ENCODE assay signal across 8 cellular contexts in the genomic region with DNA sequence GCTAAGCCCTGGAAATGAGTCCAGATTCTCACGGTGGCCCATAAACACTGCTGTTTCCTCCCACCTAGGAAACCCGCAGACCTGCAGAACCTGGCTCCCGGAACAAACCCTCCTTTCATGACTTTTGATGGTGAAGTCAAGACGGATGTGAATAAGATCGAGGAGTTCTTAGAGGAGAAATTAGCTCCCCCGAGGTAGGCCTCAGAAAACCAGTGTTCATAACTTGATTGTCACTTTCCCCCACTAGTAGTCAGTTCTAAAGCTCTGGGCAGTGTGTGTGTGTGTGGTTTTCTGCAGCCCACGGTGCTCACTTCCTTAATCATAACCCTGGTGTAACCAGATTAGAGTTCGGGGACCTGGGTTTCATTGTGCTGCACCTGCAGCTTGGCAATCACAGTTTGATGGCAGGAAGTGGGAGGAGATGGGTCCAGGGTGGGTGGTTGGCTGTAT. TPM values are rescaled to one million over a fixed set of nuclear protein-coding genes. Genes with fewer than 3 reads are reported as not detected.
DNase-seq lines count a peak whose midpoint lies in the region; ATAC-seq and TF ChIP-seq lines count a peak whose summit lies in the region.

No MANE protein-coding gene starts in this region.

- no peaks in the 10 kb centered on the region for H3K36me3 Mint-ChIP-seq in activated CD4-positive, alpha-beta T cell treated with anti-CD3 and anti-CD28 coated beads, Interleukin-2, amount 10 ng/mL, durations not matched to agents 24 days and 14 days (ENCODE audit: low read depth)
- no peaks in the 10 kb centered on the region for H3K36me3 Mint-ChIP-seq in endodermal cell (ENCODE audit: low read depth)

- no peak overlapping the region for H4K91ac ChIP-seq in mesenchymal stem cell (ENCODE audit: low read length)

- H3K4me1 Mint-ChIP-seq in activated CD4-positive, alpha-beta T cell treated with anti-CD3 and anti-CD28 coated beads, Interleukin-2, amount 10 ng/mL, durations not matched to agents 24 days and 14 days = peaks cover 12% of the 10 kb centered on the region
- H3K4me1 Mint-ChIP-seq in endodermal cell = no peaks in the 10 kb centered on the region

- H3K18ac ChIP-seq in mesenchymal stem cell (ENCODE audit: low read depth in 1 of 2, low read length in 2 of 2) = no peak overlapping the region

- no peak overlapping the region for H3K4ac ChIP-seq in mesenchymal stem cell (ENCODE audit: low read depth in 1 of 2, low read length in 2 of 2)

- no peak for TF ChIP-seq CTCF in endodermal cell (conservative IDR thresholded peaks at IDR 0.05)

- no peak overlapping the region for H2BK5ac ChIP-seq in mesenchymal stem cell (ENCODE audit: low read depth, low read length, poor library complexity, severe bottlenecking)

- peaks cover 25% of the 10 kb centered on the region for H3K27me3 Mint-ChIP-seq in activated CD4-positive, alpha-beta T cell treated with anti-CD3 and anti-CD28 coated beads, Interleukin-2, amount 10 ng/mL, durations not matched to agents 24 days and 14 days
- peaks cover 3% of the 10 kb centered on the region for H3K27me3 Mint-ChIP-seq in endodermal cell (ENCODE audit: insufficient read depth)

- no peak overlapping the region for H2BK120ac ChIP-seq in mesenchymal stem cell (ENCODE audit: low read depth, low read length)

- no peak overlapping the region for H2AFZ ChIP-seq in mesenchymal stem cell (ENCODE audit: low read depth, low read length)

- H3K27me3 ChIP-seq in mesenchymal stem cell (ENCODE audit: control insufficient read depth in 1 of 2, insufficient read depth in 1 of 2, low read length in 2 of 2) = peaks cover 0 to 52% of the 10 kb centered on the region in 2 experiments
- H3K27me3 ChIP-seq in endodermal cell (ENCODE audit: control insufficient read depth, insufficient read depth, low read length, poor library complexity, severe bottlenecking) = no peaks in the 10 kb centered on the region

- H2AK5ac ChIP-seq in mesenchymal stem cell (ENCODE audit: low read length, severe bottlenecking) = no peak overlapping the region

- H3K4me3 ChIP-seq in mesenchymal stem cell (ENCODE audit: insufficient read depth in 1 of 2, low read depth in 1 of 2, low read length in 2 of 2) = no peak overlapping the region
- H3K4me3 ChIP-seq in endodermal cell (ENCODE audit: low read length) = no peak overlapping the region

- no peak overlapping the region for H3K9ac ChIP-seq in mesenchymal stem cell (ENCODE audit: low read length)
- no peak overlapping the region for H3K9ac ChIP-seq in endodermal cell (ENCODE audit: extremely low read depth, low read length, poor library complexity, severe bottlenecking)

- H3K23ac ChIP-seq in mesenchymal stem cell (ENCODE audit: low read length in 2 of 2) = no peak overlapping the region

- H3K4me1 ChIP-seq in mesenchymal stem cell (ENCODE audit: control insufficient read depth, insufficient read depth, low read depth, low read length) (no peaks in the 10 kb centered on the region), endodermal cell (ENCODE audit: control insufficient read depth, insufficient read depth, low read length) (no peaks in the 10 kb centered on the region)

- no peak overlapping the region for H3K4me2 ChIP-seq in mesenchymal stem cell (ENCODE audit: low read length, poor library complexity, severe bottlenecking)

- DNase-seq in activated CD4-positive, alpha-beta T cell treated with anti-CD3 and anti-CD28 coated beads, Interleukin-2, amount 10 ng/mL, durations not matched to agents 24 days and 14 days = peak; percentile 75
- peak; percentile 34 to 49 (median 42) for DNase-seq in stimulated activated CD4-positive, alpha-beta T cell treated with anti-CD3 and anti-CD28 coated beads, TNF-alpha, amount 100 ng/mL, for 48 hours (ENCODE audit: low read depth in 3 of 3)
- no peak for DNase-seq in mesenchymal stem cell
- DNase-seq in endodermal cell = no peak
- DNase-seq in 8988T = no peak
- no peak for DNase-seq in AML-193 (lab: John Stamatoyannopoulos, UW)

- intact Hi-C loops in activated CD4-positive, alpha-beta T cell treated with anti-CD3 and anti-CD28 coated beads, Interleukin-2, amount 10 ng/mL, durations not matched to agents 24 days and 14 days (cut with micrococcal nuclease) = no loop called here

- H3K79me1 ChIP-seq in mesenchymal stem cell (replicated peaks; ENCODE audit: low read length, poor library complexity, severe bottlenecking) = no peaks in the 10 kb centered on the region

- peak overlapping the region; percentile 40 for H3K27ac Mint-ChIP-seq in activated CD4-positive, alpha-beta T cell treated with anti-CD3 and anti-CD28 coated beads, Interleukin-2, amount 10 ng/mL, durations not matched to agents 24 days and 14 days
- no peak overlapping the region for H3K27ac Mint-ChIP-seq in endodermal cell

- no peaks in the 10 kb centered on the region for H3K9me3 Mint-ChIP-seq in activated CD4-positive, alpha-beta T cell treated with anti-CD3 and anti-CD28 coated beads, Interleukin-2, amount 10 ng/mL, durations not matched to agents 24 days and 14 days
- no peaks in the 10 kb centered on the region for H3K9me3 Mint-ChIP-seq in endodermal cell

- no peak overlapping the region for H2BK12ac ChIP-seq in mesenchymal stem cell (ENCODE audit: low read length in 2 of 2)

- H3K14ac ChIP-seq in mesenchymal stem cell (ENCODE audit: low read length in 2 of 2) = no peak overlapping the region

- 86% methylated on average over 8 of the region's 8 CpGs for WGBS in mesenchymal stem cell
- 83 to 89% methylated on average over 4 to 8 of the region's 8 CpGs for WGBS in endodermal cell (ENCODE audit: insufficient coverage in 1 of 2, insufficient read length in 1 of 2), 2 experiments

- no peak overlapping the region for H3K27ac ChIP-seq in mesenchymal stem cell (ENCODE audit: low read length, poor library complexity, severe bottlenecking)
- H3K27ac ChIP-seq in endodermal cell (ENCODE audit: low read depth, low read length) = no peak overlapping the region

- no peak overlapping the region for H4K8ac ChIP-seq in mesenchymal stem cell (ENCODE audit: low read length)

- H3K4me3 Mint-ChIP-seq in activated CD4-positive, alpha-beta T cell treated with anti-CD3 and anti-CD28 coated beads, Interleukin-2, amount 10 ng/mL, durations not matched to agents 24 days and 14 days = peak overlapping the region; percentile 42
- H3K4me3 Mint-ChIP-seq in endodermal cell = no peak overlapping the region

- H3K9me3 ChIP-seq in mesenchymal stem cell (ENCODE audit: control insufficient read depth, low read length) (no peaks in the 10 kb centered on the region), endodermal cell (ENCODE audit: control insufficient read depth, low read length) (no peaks in the 10 kb centered on the region)

- ATAC-seq in GM19328 (IDR thresholded peaks at IDR 0.05; ENCODE audit: unreplicated experiment) = peak; percentile 97
- peak; percentile 76 for ATAC-seq in HG03039 (IDR thresholded peaks at IDR 0.05; ENCODE audit: unreplicated experiment)

- no peak overlapping the region for H2BK15ac ChIP-seq in mesenchymal stem cell (ENCODE audit: low read depth, poor library complexity, severe bottlenecking)

- no peaks in the 10 kb centered on the region for H3K36me3 ChIP-seq in mesenchymal stem cell (ENCODE audit: control insufficient read depth in 1 of 2, insufficient read depth in 2 of 2, low read depth in 1 of 2, low read length in 2 of 2)
- no peaks in the 10 kb centered on the region for H3K36me3 ChIP-seq in endodermal cell (ENCODE audit: control insufficient read depth, insufficient read depth, low read length)

RNA-seq across cellular contexts. Expression of a gene that starts 39.1 kb away (rescaled TPM):
- total RNA-seq in activated CD4-positive, alpha-beta T cell treated with anti-CD3 and anti-CD28 coated beads, Interleukin-2, amount 10 ng/mL, durations not matched to agents 24 days and 14 days = not detected in 2 replicates
- polyA plus RNA-seq in mesenchymal stem cell (2013, experiment 1 of 2) = not detected
- polyA plus RNA-seq in mesenchymal stem cell (2013, experiment 2 of 2) = not detected
- 1 to 10 TPM; 1.7 to 2.4 TPM for total RNA-seq in endodermal cell
- polyA plus RNA-seq in endodermal cell (2013, experiment 1 of 2) = 1.1 TPM
- polyA plus RNA-seq in endodermal cell (2013, experiment 2 of 2) = 1.2 TPM

Comparison
In these comparisons a context has a peak if more than half of its experiments do, and no peak if none do; other contexts are left out.
1. DNase-seq: peak in activated CD4-positive, alpha-beta T cell treated with anti-CD3 and anti-CD28 coated beads, Interleukin-2, amount 10 ng/mL, durations not matched to agents 24 days and 14 days (single experiment) and stimulated activated CD4-positive, alpha-beta T cell treated with anti-CD3 and anti-CD28 coated beads, TNF-alpha, amount 100 ng/mL, for 48 hours (3 of 3); none in mesenchymal stem cell (single experiment), endodermal cell (single experiment), 8988T (single experiment) and AML-193 (0 of 2).